Comparison of ENCODE assay signal across 28 cellular contexts in the genomic region with DNA sequence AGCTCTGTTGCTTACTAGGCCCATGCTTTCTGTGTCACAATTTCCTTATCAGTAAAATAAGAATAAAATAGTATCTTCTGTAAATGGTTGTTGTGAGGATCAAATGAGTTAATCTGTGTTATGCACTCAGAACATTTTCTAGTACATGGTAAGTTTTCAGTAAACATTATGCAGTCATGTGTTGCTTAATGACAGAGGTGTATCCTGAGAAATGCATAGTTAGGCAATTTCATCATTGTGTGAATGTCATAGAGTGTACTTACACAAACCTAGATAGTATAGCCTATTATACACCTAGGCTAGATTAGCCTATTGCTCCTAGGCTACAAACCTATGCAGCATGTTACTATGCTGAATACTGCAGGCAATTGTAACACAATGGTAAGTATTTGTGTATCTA. TPM values are rescaled to one million over a fixed set of nuclear protein-coding genes. Genes with fewer than 3 reads are reported as not detected.
DNase-seq lines count a peak whose midpoint lies in the region; ATAC-seq, FAIRE-seq and TF ChIP-seq lines count a peak whose summit lies in the region.
"Had no signal": no experiment of that assay in that cellular context is flagged by ENCODE, and none has a peak within 500 bp of the region (broad histone marks: within the 10 kb centered on the region; RNA-seq: fewer than 3 reads in every experiment).

No MANE protein-coding gene starts in this region.

- intact Hi-C loops in mammary epithelial cell (cut with micrococcal nuclease): no loop called here
- intact Hi-C loops in left colon (cut with DNase I, micrococcal nuclease): no loop called here

- H3K4me3 Mint-ChIP-seq in glutamatergic neuron (ENCODE audit: unreplicated experiment): no peak overlapping the region
- H3K4me3 Mint-ChIP-seq: CD4-positive, CD25-positive, alpha-beta regulatory T cell; GM23338; IgD-negative memory B cell had no signal

- no peak overlapping the region for H3K9ac ChIP-seq in mammary epithelial cell (ENCODE audit: insufficient read depth, low read length)

- H3K4me3 ChIP-seq in mammary epithelial cell (replicated peaks in 1 of 3; ENCODE audit: insufficient read depth in 1 of 3, low read depth in 2 of 3, low read length in 3 of 3) (no peak overlapping the region), fibroblast of pulmonary artery (replicated peaks; ENCODE audit: low read depth, low read length) (no peak overlapping the region)
- H3K4me3 ChIP-seq: GM23338 had no signal

- H3K4me1 Mint-ChIP-seq in glutamatergic neuron (ENCODE audit: low read depth, unreplicated experiment): no peaks in the 10 kb centered on the region
- H3K4me1 Mint-ChIP-seq: CD4-positive, CD25-positive, alpha-beta regulatory T cell had no signal

- H3K4me1 ChIP-seq in mammary epithelial cell (ENCODE audit: insufficient read depth, low read length): peaks cover 25% of the 10 kb centered on the region
- H3K4me1 ChIP-seq: BE2C had no signal

- dilution Hi-C loops in mammary epithelial cell (cut with HindIII; ENCODE audit: low sequenced_read_pairs): no loop called here

- no peaks in the 10 kb centered on the region for H3K9me3 Mint-ChIP-seq in glutamatergic neuron (ENCODE audit: unreplicated experiment)
- H3K9me3 Mint-ChIP-seq: GM23338 had no signal

- CTCF ChIA-PET in mammary epithelial cell (lab: Charles Lee; ENCODE audit: low non-redundant PET): no interaction called here

- no peak for DNase-seq in HTR-8/SVneo (ENCODE audit: insufficient read length, low spot score)
- DNase-seq in mammary epithelial cell: peak; percentile 47
- peak; percentile 21 for DNase-seq in fibroblast of pulmonary artery (ENCODE audit: low read depth)
- no peak for DNase-seq in left colon
- DNase-seq in glutamatergic neuron: no peak
- DNase-seq in ACHN: no peak
- DNase-seq in stimulated activated naive CD4-positive, alpha-beta T cell (lab: John Stamatoyannopoulos, UW): no peak
- DNase-seq: BE2C; CD4-positive, CD25-positive, alpha-beta regulatory T cell; COR-L47; DMS 273 treated with DMSO at 0.1 percent for 48 hours; DND-41; Karpas-422; MM.1S; NCI-H1092; NCI-H146; NCI-H2029 treated with DMSO at 0.1 percent for 48 hours; NCI-H2171; NCI-H446; NCI-H69 had no signal

- TF ChIP-seq CTCF in mammary epithelial cell (conservative IDR thresholded peaks at IDR 0.05 in 1 of 2, IDR thresholded peaks at IDR 0.05 in 1 of 2; ENCODE audit: extremely low read depth in 1 of 2, insufficient read depth in 1 of 2, low read depth in 1 of 2, low read length in 2 of 2) (no peak), fibroblast of pulmonary artery (IDR thresholded peaks at IDR 0.05; ENCODE audit: low read length, missing control alignments) (no peak), glutamatergic neuron (IDR thresholded peaks at IDR 0.05; ENCODE audit: partially characterized antibody, unreplicated experiment) (no peak)

- H3K27ac Mint-ChIP-seq in glutamatergic neuron (ENCODE audit: unreplicated experiment): no peak overlapping the region
- H3K27ac Mint-ChIP-seq: CD4-positive, CD25-positive, alpha-beta regulatory T cell; GM23338; IgD-negative memory B cell had no signal

- H4K20me1 ChIP-seq in mammary epithelial cell (ENCODE audit: insufficient read depth, low read length): no peaks in the 10 kb centered on the region

- no peaks in the 10 kb centered on the region for H3K9me3 ChIP-seq in mammary epithelial cell (replicated peaks; ENCODE audit: insufficient read depth, low read length)
- H3K9me3 ChIP-seq: BE2C had no signal

- peak overlapping the region; percentile 81 for H3K4me2 ChIP-seq in mammary epithelial cell (ENCODE audit: insufficient read depth, low read depth, low read length)
- H3K4me2 ChIP-seq: GM23338 had no signal

- no peaks in the 10 kb centered on the region for H3K79me2 ChIP-seq in mammary epithelial cell (ENCODE audit: insufficient read depth, low read length)

- no peaks in the 10 kb centered on the region for H3K27me3 ChIP-seq in mammary epithelial cell (ENCODE audit: insufficient read depth, low read length)
- H3K27me3 ChIP-seq: BE2C had no signal

- no peaks in the 10 kb centered on the region for H3K36me3 ChIP-seq in mammary epithelial cell (ENCODE audit: insufficient read depth, low read length)
- H3K36me3 ChIP-seq: BE2C had no signal

- H3K27ac ChIP-seq in mammary epithelial cell (ENCODE audit: insufficient read depth, low read depth, low read length): peak overlapping the region; percentile 76
- H3K27ac ChIP-seq: HL-60 had no signal

- BruUV-seq in mammary epithelial cell (replicated peaks; lab: Mats Ljungman, UMichigan): no TSS peak

- no peak overlapping the region for H2AFZ ChIP-seq in mammary epithelial cell (ENCODE audit: low read depth, low read length)
- H2AFZ ChIP-seq: GM23338 had no signal

- peak; percentile 64 for ATAC-seq in left colon
- ATAC-seq in GM19035 (IDR thresholded peaks at IDR 0.05; ENCODE audit: unreplicated experiment): no peak
- ATAC-seq: GM23338, Panc1 had no signal

- peak; percentile 33 for FAIRE-seq in HTR-8/SVneo (lab: Jason Lieb, UNC)

- no peaks in the 10 kb centered on the region for H3K36me3 Mint-ChIP-seq in glutamatergic neuron (ENCODE audit: unreplicated experiment)
- H3K36me3 Mint-ChIP-seq: CD4-positive, CD25-positive, alpha-beta regulatory T cell had no signal

- in situ Hi-C loops in mammary epithelial cell (cut with MboI; ENCODE audit: low sequenced_read_pairs in 2 of 2): loop anchor here in 1 of 2 donors (10.0 to 25.0 kb wide), 2 partner anchors 121 to 563 kb away; a partner anchor contains a TSS
- in situ Hi-C loops in ACHN (cut with HindIII; ENCODE audit: low pct_ligation_motif_present, low pct_unique_long_range_greater_than_20kb, low sequenced_read_pairs): no loop called here

- H3K27me3 Mint-ChIP-seq in glutamatergic neuron (ENCODE audit: unreplicated experiment): no peaks in the 10 kb centered on the region
- H3K27me3 Mint-ChIP-seq: CD4-positive, CD25-positive, alpha-beta regulatory T cell had no signal

RNA-seq across cellular contexts. Expression of a gene that starts 4.4 kb away (rescaled TPM):
- not detected for total RNA-seq in mammary epithelial cell
- not detected for polyA plus RNA-seq in mammary epithelial cell
- not detected for polyA minus RNA-seq in mammary epithelial cell
- total RNA-seq in left colon: not detected
- not detected for total RNA-seq in glutamatergic neuron (ENCODE audit: unreplicated experiment)
- total RNA-seq: A172; CD4-positive, CD25-positive, alpha-beta regulatory T cell; G401; GM23338; HT1080 had no signal
- polyA plus RNA-seq: CD4-positive, CD25-positive, alpha-beta regulatory T cell; GM23338; IgD-negative memory B cell had no signal

Comparison
In these comparisons a context has a peak if more than half of its experiments do, and no peak if none do; other contexts are left out.
1. DNase-seq: peak in mammary epithelial cell (single experiment) and fibroblast of pulmonary artery (single experiment); none in HTR-8/SVneo (single experiment), left colon (0 of 2), glutamatergic neuron (single experiment), ACHN (single experiment) and stimulated activated naive CD4-positive, alpha-beta T cell (0 of 6).